In genomic region chr9:18393340-18394130, GRCh38 we compare ENCODE assay signal across 1 cellular context.
TF ChIP-seq lines count a peak whose summit lies in the region.

No MANE protein-coding gene starts in this region.

TF ChIP-seq in HEK293, 187 proteins besides CTCF, POLR2A, EP300 and RAD21 (continued from another document and continues in another):
- TF ChIP-seq, protein P1, sequence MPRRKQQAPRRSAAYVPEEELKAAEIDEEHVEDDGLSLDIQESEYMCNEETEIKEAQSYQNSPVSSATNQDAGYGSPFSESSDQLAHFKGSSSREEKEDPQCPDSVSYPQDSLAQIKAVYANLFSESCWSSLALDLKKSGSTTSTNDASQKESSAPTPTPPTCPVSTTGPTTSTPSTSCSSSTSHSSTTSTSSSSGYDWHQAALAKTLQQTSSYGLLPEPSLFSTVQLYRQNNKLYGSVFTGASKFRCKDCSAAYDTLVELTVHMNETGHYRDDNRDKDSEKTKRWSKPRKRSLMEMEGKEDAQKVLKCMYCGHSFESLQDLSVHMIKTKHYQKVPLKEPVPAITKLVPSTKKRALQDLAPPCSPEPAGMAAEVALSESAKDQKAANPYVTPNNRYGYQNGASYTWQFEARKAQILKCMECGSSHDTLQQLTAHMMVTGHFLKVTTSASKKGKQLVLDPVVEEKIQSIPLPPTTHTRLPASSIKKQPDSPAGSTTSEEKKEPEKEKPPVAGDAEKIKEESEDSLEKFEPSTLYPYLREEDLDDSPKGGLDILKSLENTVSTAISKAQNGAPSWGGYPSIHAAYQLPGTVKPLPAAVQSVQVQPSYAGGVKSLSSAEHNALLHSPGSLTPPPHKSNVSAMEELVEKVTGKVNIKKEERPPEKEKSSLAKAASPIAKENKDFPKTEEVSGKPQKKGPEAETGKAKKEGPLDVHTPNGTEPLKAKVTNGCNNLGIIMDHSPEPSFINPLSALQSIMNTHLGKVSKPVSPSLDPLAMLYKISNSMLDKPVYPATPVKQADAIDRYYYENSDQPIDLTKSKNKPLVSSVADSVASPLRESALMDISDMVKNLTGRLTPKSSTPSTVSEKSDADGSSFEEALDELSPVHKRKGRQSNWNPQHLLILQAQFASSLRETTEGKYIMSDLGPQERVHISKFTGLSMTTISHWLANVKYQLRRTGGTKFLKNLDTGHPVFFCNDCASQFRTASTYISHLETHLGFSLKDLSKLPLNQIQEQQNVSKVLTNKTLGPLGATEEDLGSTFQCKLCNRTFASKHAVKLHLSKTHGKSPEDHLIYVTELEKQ (tag by site-specific recombination; IDR thresholded peaks at IDR 0.05; ENCODE audit: borderline replicate concordance): peak; percentile 83
- TF ChIP-seq, protein P2, sequence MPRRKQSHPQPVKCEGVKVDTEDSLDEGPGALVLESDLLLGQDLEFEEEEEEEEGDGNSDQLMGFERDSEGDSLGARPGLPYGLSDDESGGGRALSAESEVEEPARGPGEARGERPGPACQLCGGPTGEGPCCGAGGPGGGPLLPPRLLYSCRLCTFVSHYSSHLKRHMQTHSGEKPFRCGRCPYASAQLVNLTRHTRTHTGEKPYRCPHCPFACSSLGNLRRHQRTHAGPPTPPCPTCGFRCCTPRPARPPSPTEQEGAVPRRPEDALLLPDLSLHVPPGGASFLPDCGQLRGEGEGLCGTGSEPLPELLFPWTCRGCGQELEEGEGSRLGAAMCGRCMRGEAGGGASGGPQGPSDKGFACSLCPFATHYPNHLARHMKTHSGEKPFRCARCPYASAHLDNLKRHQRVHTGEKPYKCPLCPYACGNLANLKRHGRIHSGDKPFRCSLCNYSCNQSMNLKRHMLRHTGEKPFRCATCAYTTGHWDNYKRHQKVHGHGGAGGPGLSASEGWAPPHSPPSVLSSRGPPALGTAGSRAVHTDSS (tag by site-specific recombination; IDR thresholded peaks at IDR 0.05): 0 out of 2 replicates have a peak, but pooled peaks have one; percentile 14
- TF ChIP-seq GLIS1 (tag by site-specific recombination; IDR thresholded peaks at IDR 0.05): peak; percentile 48
- TF ChIP-seq ZNF555 (tag by site-specific recombination; conservative IDR thresholded peaks at IDR 0.05): no peak
- TF ChIP-seq ZNF704 (tag by site-specific recombination; IDR thresholded peaks at IDR 0.05): no peak
- peak; percentile 83 for TF ChIP-seq WT1 (tag by site-specific recombination; IDR thresholded peaks at IDR 0.05)
- peak; percentile 48 for TF ChIP-seq KLF8 (tag by site-specific recombination; IDR thresholded peaks at IDR 0.05)
- TF ChIP-seq ZXDB (tag by site-specific recombination; IDR thresholded peaks at IDR 0.05): peak; percentile 88
- TF ChIP-seq GLIS2 (tag by site-specific recombination; IDR thresholded peaks at IDR 0.05): no peak
- TF ChIP-seq, protein P3, sequence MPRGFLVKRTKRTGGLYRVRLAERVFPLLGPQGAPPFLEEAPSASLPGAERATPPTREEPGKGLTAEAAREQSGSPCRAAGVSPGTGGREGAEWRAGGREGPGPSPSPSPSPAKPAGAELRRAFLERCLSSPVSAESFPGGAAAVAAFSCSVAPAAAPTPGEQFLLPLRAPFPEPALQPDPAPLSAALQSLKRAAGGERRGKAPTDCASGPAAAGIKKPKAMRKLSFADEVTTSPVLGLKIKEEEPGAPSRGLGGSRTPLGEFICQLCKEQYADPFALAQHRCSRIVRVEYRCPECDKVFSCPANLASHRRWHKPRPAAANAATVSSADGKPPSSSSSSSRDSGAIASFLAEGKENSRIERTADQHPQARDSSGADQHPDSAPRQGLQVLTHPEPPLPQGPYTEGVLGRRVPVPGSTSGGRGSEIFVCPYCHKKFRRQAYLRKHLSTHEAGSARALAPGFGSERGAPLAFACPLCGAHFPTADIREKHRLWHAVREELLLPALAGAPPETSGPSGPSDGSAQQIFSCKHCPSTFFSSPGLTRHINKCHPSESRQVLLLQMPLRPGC (tag by site-specific recombination; IDR thresholded peaks at IDR 0.05): peak; percentile 70
- TF ChIP-seq PRDM6 (tag by site-specific recombination; IDR thresholded peaks at IDR 0.05): peak; percentile 82
- TF ChIP-seq ZNF639 (tag by site-specific recombination; IDR thresholded peaks at IDR 0.05): peak; percentile 47; the same call in 1 of the 2 replicates
- peak; percentile 98 for TF ChIP-seq SP7 (tag by site-specific recombination; IDR thresholded peaks at IDR 0.05)
- peak; percentile 77 for TF ChIP-seq ZBTB21 (tag by site-specific recombination; IDR thresholded peaks at IDR 0.05)
- TF ChIP-seq ZNF629 (tag by site-specific recombination; IDR thresholded peaks at IDR 0.05): peak; percentile 78
- peak; percentile 75 for TF ChIP-seq BCL11A (tag by site-specific recombination; IDR thresholded peaks at IDR 0.05; ENCODE audit: low read depth)
- 0 out of 2 replicates have a peak, but pooled peaks have one; percentile 24 for TF ChIP-seq PATZ1 (tag by site-specific recombination; IDR thresholded peaks at IDR 0.05)
- TF ChIP-seq, protein P4, sequence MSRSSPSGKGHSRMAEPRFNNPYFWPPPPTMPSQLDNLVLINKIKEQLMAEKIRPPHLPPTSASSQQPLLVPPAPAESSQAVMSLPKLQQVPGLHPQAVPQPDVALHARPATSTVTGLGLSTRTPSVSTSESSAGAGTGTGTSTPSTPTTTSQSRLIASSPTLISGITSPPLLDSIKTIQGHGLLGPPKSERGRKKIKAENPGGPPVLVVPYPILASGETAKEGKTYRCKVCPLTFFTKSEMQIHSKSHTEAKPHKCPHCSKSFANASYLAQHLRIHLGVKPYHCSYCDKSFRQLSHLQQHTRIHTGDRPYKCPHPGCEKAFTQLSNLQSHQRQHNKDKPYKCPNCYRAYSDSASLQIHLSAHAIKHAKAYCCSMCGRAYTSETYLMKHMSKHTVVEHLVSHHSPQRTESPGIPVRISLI (tag by site-specific recombination; IDR thresholded peaks at IDR 0.05): peak; percentile 33; the same call in 1 of the 2 replicates
- TF ChIP-seq ZIC2 (tag by site-specific recombination; IDR thresholded peaks at IDR 0.05): peak; percentile 63
- TF ChIP-seq ZBTB8A (tag by site-specific recombination; IDR thresholded peaks at IDR 0.05): peak; percentile 31
- TF ChIP-seq, protein P5, sequence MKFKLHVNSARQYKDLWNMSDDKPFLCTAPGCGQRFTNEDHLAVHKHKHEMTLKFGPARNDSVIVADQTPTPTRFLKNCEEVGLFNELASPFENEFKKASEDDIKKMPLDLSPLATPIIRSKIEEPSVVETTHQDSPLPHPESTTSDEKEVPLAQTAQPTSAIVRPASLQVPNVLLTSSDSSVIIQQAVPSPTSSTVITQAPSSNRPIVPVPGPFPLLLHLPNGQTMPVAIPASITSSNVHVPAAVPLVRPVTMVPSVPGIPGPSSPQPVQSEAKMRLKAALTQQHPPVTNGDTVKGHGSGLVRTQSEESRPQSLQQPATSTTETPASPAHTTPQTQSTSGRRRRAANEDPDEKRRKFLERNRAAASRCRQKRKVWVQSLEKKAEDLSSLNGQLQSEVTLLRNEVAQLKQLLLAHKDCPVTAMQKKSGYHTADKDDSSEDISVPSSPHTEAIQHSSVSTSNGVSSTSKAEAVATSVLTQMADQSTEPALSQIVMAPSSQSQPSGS (tag by site-specific recombination; IDR thresholded peaks at IDR 0.05; ENCODE audit: low read depth): peak; percentile 74
- TF ChIP-seq, protein P6, sequence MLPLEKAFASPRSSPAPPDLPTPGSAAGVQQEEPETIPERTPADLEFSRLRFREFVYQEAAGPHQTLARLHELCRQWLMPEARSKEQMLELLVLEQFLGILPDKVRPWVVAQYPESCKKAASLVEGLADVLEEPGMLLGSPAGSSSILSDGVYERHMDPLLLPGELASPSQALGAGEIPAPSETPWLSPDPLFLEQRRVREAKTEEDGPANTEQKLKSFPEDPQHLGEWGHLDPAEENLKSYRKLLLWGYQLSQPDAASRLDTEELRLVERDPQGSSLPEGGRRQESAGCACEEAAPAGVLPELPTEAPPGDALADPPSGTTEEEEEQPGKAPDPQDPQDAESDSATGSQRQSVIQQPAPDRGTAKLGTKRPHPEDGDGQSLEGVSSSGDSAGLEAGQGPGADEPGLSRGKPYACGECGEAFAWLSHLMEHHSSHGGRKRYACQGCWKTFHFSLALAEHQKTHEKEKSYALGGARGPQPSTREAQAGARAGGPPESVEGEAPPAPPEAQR (tag by site-specific recombination; IDR thresholded peaks at IDR 0.05): 0 out of 2 replicates have a peak, but pooled peaks have one; percentile 9
- 0 out of 2 replicates have a peak, but pooled peaks have one; percentile 39 for TF ChIP-seq ZNF785 (tag by site-specific recombination; IDR thresholded peaks at IDR 0.05)
- TF ChIP-seq ZEB2 (tag by site-specific recombination; IDR thresholded peaks at IDR 0.05): peak; percentile 73; the same call in 1 of the 2 replicates
- TF ChIP-seq ZSCAN30 (tag by site-specific recombination; IDR thresholded peaks at IDR 0.05): peak; percentile 24; the same call in 1 of the 2 replicates
- TF ChIP-seq ZNF2 (tag by site-specific recombination; IDR thresholded peaks at IDR 0.05): no peak; the same call in 1 of the 2 replicates
- peak; percentile 75 for TF ChIP-seq ZFP69B (tag by site-specific recombination; IDR thresholded peaks at IDR 0.05)
- 0 out of 2 replicates have a peak, but pooled peaks have one; percentile 52 for TF ChIP-seq TRIM28 (IDR thresholded peaks at IDR 0.05; ENCODE audit: borderline replicate concordance, low read length)
- peak; percentile 82 for TF ChIP-seq ZNF843 (tag by site-specific recombination; IDR thresholded peaks at IDR 0.05)
- no peak for TF ChIP-seq MEIS1 (CRISPR knock-in tag; IDR thresholded peaks at IDR 0.05; ENCODE audit: borderline replicate concordance)
- TF ChIP-seq MZF1 (tag by site-specific recombination; IDR thresholded peaks at IDR 0.05; ENCODE audit: borderline replicate concordance): peak; percentile 70; the same call in 1 of the 2 replicates
- TF ChIP-seq SCRT2 (tag by site-specific recombination; IDR thresholded peaks at IDR 0.05): peak; percentile 47
- TF ChIP-seq ZBTB17 (tag by site-specific recombination; IDR thresholded peaks at IDR 0.05): peak; percentile 69
- TF ChIP-seq, protein P7, sequence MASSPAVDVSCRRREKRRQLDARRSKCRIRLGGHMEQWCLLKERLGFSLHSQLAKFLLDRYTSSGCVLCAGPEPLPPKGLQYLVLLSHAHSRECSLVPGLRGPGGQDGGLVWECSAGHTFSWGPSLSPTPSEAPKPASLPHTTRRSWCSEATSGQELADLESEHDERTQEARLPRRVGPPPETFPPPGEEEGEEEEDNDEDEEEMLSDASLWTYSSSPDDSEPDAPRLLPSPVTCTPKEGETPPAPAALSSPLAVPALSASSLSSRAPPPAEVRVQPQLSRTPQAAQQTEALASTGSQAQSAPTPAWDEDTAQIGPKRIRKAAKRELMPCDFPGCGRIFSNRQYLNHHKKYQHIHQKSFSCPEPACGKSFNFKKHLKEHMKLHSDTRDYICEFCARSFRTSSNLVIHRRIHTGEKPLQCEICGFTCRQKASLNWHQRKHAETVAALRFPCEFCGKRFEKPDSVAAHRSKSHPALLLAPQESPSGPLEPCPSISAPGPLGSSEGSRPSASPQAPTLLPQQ (tag by site-specific recombination; IDR thresholded peaks at IDR 0.05): peak; percentile 84
- TF ChIP-seq ZNF157 (tag by site-specific recombination; IDR thresholded peaks at IDR 0.05): peak; percentile 72
- TF ChIP-seq ZBTB26 (tag by site-specific recombination; optimal IDR thresholded peaks at IDR 0.05): no peak
- TF ChIP-seq ZNF558 (tag by site-specific recombination; IDR thresholded peaks at IDR 0.05): peak; percentile 60
